In genomic region chr12:104653730-104654328, GRCh38 we compare ENCODE assay signal across 8 cellular contexts.
A peak's percentile ranks its signal among the peaks of the same experiment; 100 is the strongest.
DNase-seq lines count a peak whose midpoint lies in the region; ATAC-seq and TF ChIP-seq lines count a peak whose summit lies in the region.
"Had no signal": no experiment of that assay in that cellular context is flagged by ENCODE, and none has a peak within 500 bp of the region (broad histone marks: within the 10 kb centered on the region; RNA-seq: fewer than 3 reads in every experiment).

No MANE protein-coding gene starts in this region.

- peak overlapping the region; percentile 31 for H3K27ac Mint-ChIP-seq in activated T-helper 1 cell treated with anti-CD3 and anti-CD28 coated beads, Interleukin-12 subunit alpha, Interleukin-12 subunit beta, Interleukin-2, Interleukin-4 antibody, amounts not matched to agents 30 ng/mL and 10 ng/mL and 1 ng/mL, durations not matched to agents 14 hours and 24 hours and 36 hours
- no peak overlapping the region for H3K27ac Mint-ChIP-seq in mesothelial cell of epicardium

- H3K9me3 ChIP-seq in HEK293 (ENCODE audit: control insufficient read depth, insufficient read depth, low read depth, low read length), result no peaks in the 10 kb centered on the region
- H3K9me3 ChIP-seq: body of pancreas had no signal

- no peak for ATAC-seq in HG02623 (IDR thresholded peaks at IDR 0.05; ENCODE audit: unreplicated experiment)
- ATAC-seq: body of pancreas had no signal

- H3K4me1 Mint-ChIP-seq in activated T-helper 1 cell treated with anti-CD3 and anti-CD28 coated beads, Interleukin-12 subunit alpha, Interleukin-12 subunit beta, Interleukin-2, Interleukin-4 antibody, amounts not matched to agents 30 ng/mL and 10 ng/mL and 1 ng/mL, durations not matched to agents 14 hours and 24 hours and 36 hours (ENCODE audit: low read depth), result peaks cover 77% of the 10 kb centered on the region
- H3K4me1 Mint-ChIP-seq in mesothelial cell of epicardium, result no peaks in the 10 kb centered on the region

- CTCF ChIA-PET in HEK293 (lab: Yijun Ruan, JAX), result interaction anchor here (0.6 to 1.2 kb wide), 6 partner anchors 8 to 29 kb away, joined by 3 to 5 read pairs (median 3); no protein-coding TSS in a partner anchor

- H3K4me1 ChIP-seq in HEK293 (ENCODE audit: control insufficient read depth, insufficient read depth, low read length), result no peaks in the 10 kb centered on the region
- H3K4me1 ChIP-seq: body of pancreas had no signal

- no peak overlapping the region for H3K4me3 ChIP-seq in HEK293 (ENCODE audit: low read depth, low read length)
- H3K4me3 ChIP-seq: body of pancreas had no signal

- intact Hi-C loops in activated T-helper 1 cell treated with anti-CD3 and anti-CD28 coated beads, Interleukin-12 subunit alpha, Interleukin-12 subunit beta, Interleukin-2, Interleukin-4 antibody, amounts not matched to agents 30 ng/mL and 10 ng/mL and 1 ng/mL, durations not matched to agents 14 hours and 24 hours and 36 hours (cut with micrococcal nuclease), result no loop called here

- H3K36me3 ChIP-seq in HEK293 (ENCODE audit: control insufficient read depth in 2 of 2, insufficient read depth in 1 of 2, low read length in 2 of 2), result no peaks in the 10 kb centered on the region

- DNase-seq in EL, result peak; percentile 21
- no peak for DNase-seq in activated T-helper 1 cell treated with anti-CD3 and anti-CD28 coated beads, Interleukin-12 subunit alpha, Interleukin-12 subunit beta, Interleukin-2, Interleukin-4 antibody, amounts not matched to agents 30 ng/mL and 10 ng/mL and 1 ng/mL, durations not matched to agents 14 hours and 24 hours and 36 hours (ENCODE audit: low spot score)
- DNase-seq in mesothelial cell of epicardium (ENCODE audit: low spot score in 2 of 2, unreplicated experiment in 2 of 2), result no peak
- no peak for DNase-seq in T1000 (lab: John Stamatoyannopoulos, UW)
- no peak for DNase-seq in midbrain (lab: John Stamatoyannopoulos, UW)
- DNase-seq: body of pancreas had no signal

- no peak overlapping the region for H3K27ac ChIP-seq in HEK293 (ENCODE audit: extremely low read depth, low read depth, low read length)
- H3K27ac ChIP-seq: body of pancreas had no signal

- no peak overlapping the region for H3K4me3 Mint-ChIP-seq in activated T-helper 1 cell treated with anti-CD3 and anti-CD28 coated beads, Interleukin-12 subunit alpha, Interleukin-12 subunit beta, Interleukin-2, Interleukin-4 antibody, amounts not matched to agents 30 ng/mL and 10 ng/mL and 1 ng/mL, durations not matched to agents 14 hours and 24 hours and 36 hours
- H3K4me3 Mint-ChIP-seq in mesothelial cell of epicardium, result no peak overlapping the region

- no peaks in the 10 kb centered on the region for H3K27me3 Mint-ChIP-seq in activated T-helper 1 cell treated with anti-CD3 and anti-CD28 coated beads, Interleukin-12 subunit alpha, Interleukin-12 subunit beta, Interleukin-2, Interleukin-4 antibody, amounts not matched to agents 30 ng/mL and 10 ng/mL and 1 ng/mL, durations not matched to agents 14 hours and 24 hours and 36 hours (ENCODE audit: insufficient read depth)
- H3K27me3 Mint-ChIP-seq in mesothelial cell of epicardium (ENCODE audit: low read depth), result peaks cover 85% of the 10 kb centered on the region

- POLR2A ChIA-PET in HEK293 (lab: Yijun Ruan, JAX), result no interaction called here

- H3K36me3 Mint-ChIP-seq in activated T-helper 1 cell treated with anti-CD3 and anti-CD28 coated beads, Interleukin-12 subunit alpha, Interleukin-12 subunit beta, Interleukin-2, Interleukin-4 antibody, amounts not matched to agents 30 ng/mL and 10 ng/mL and 1 ng/mL, durations not matched to agents 14 hours and 24 hours and 36 hours (ENCODE audit: low read depth), result peaks cover 26% of the 10 kb centered on the region
- no peaks in the 10 kb centered on the region for H3K36me3 Mint-ChIP-seq in mesothelial cell of epicardium

- no peaks in the 10 kb centered on the region for H3K9me3 Mint-ChIP-seq in activated T-helper 1 cell treated with anti-CD3 and anti-CD28 coated beads, Interleukin-12 subunit alpha, Interleukin-12 subunit beta, Interleukin-2, Interleukin-4 antibody, amounts not matched to agents 30 ng/mL and 10 ng/mL and 1 ng/mL, durations not matched to agents 14 hours and 24 hours and 36 hours
- H3K9me3 Mint-ChIP-seq in mesothelial cell of epicardium, result no peaks in the 10 kb centered on the region

- TF ChIP-seq CTCF in HEK293 (tag by site-specific recombination; IDR thresholded peaks at IDR 0.05) (peak; percentile 35; the same call in 1 of the 2 replicates), mesothelial cell of epicardium (IDR thresholded peaks at IDR 0.05; ENCODE audit: unreplicated experiment) (peak; percentile 65)

TF ChIP-seq in HEK293, 187 proteins besides CTCF, POLR2A, EP300 and RAD21:
- TF ChIP-seq ZNF18 (tag by site-specific recombination; IDR thresholded peaks at IDR 0.05) (no peak), ZSCAN23 (tag by site-specific recombination; IDR thresholded peaks at IDR 0.05) (no peak), ZNF560 (tag by site-specific recombination; IDR thresholded peaks at IDR 0.05; ENCODE audit: borderline replicate concordance) (no peak), ZNF211 (tag by site-specific recombination; IDR thresholded peaks at IDR 0.05; ENCODE audit: low read depth) (no peak), HOXA7 (CRISPR knock-in tag; IDR thresholded peaks at IDR 0.05; ENCODE audit: borderline replicate concordance) (no peak), ZNF175 (tag by site-specific recombination; IDR thresholded peaks at IDR 0.05) (no peak), ZNF174 (tag by site-specific recombination; IDR thresholded peaks at IDR 0.05) (no peak), ZNF311 (tag by site-specific recombination; IDR thresholded peaks at IDR 0.05; ENCODE audit: borderline replicate concordance) (no peak), ZNF239 (tag by site-specific recombination; IDR thresholded peaks at IDR 0.05) (no peak), ZBTB20 (tag by site-specific recombination; IDR thresholded peaks at IDR 0.05) (no peak), ZNF692 (tag by site-specific recombination; IDR thresholded peaks at IDR 0.05) (no peak), ZNF629 (tag by site-specific recombination; IDR thresholded peaks at IDR 0.05) (no peak), YY2 (tag by site-specific recombination; IDR thresholded peaks at IDR 0.05) (no peak), ZNF19 (tag by site-specific recombination; IDR thresholded peaks at IDR 0.05; ENCODE audit: low read depth) (no peak)
- TF ChIP-seq, protein P1, sequence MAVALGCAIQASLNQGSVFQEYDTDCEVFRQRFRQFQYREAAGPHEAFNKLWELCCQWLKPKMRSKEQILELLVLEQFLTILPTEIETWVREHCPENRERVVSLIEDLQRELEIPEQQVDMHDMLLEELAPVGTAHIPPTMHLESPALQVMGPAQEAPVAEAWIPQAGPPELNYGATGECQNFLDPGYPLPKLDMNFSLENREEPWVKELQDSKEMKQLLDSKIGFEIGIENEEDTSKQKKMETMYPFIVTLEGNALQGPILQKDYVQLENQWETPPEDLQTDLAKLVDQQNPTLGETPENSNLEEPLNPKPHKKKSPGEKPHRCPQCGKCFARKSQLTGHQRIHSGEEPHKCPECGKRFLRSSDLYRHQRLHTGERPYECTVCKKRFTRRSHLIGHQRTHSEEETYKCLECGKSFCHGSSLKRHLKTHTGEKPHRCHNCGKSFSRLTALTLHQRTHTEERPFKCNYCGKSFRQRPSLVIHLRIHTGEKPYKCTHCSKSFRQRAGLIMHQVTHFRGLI (tag by site-specific recombination; IDR thresholded peaks at IDR 0.05), result no peak
- TF ChIP-seq, protein P2, sequence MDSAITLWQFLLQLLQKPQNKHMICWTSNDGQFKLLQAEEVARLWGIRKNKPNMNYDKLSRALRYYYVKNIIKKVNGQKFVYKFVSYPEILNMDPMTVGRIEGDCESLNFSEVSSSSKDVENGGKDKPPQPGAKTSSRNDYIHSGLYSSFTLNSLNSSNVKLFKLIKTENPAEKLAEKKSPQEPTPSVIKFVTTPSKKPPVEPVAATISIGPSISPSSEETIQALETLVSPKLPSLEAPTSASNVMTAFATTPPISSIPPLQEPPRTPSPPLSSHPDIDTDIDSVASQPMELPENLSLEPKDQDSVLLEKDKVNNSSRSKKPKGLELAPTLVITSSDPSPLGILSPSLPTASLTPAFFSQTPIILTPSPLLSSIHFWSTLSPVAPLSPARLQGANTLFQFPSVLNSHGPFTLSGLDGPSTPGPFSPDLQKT (IDR thresholded peaks at IDR 0.05; ENCODE audit: borderline replicate concordance, low read depth, low read length), result no peak
